Comparison of ENCODE assay signal across 1 cellular context in the genomic region with DNA sequence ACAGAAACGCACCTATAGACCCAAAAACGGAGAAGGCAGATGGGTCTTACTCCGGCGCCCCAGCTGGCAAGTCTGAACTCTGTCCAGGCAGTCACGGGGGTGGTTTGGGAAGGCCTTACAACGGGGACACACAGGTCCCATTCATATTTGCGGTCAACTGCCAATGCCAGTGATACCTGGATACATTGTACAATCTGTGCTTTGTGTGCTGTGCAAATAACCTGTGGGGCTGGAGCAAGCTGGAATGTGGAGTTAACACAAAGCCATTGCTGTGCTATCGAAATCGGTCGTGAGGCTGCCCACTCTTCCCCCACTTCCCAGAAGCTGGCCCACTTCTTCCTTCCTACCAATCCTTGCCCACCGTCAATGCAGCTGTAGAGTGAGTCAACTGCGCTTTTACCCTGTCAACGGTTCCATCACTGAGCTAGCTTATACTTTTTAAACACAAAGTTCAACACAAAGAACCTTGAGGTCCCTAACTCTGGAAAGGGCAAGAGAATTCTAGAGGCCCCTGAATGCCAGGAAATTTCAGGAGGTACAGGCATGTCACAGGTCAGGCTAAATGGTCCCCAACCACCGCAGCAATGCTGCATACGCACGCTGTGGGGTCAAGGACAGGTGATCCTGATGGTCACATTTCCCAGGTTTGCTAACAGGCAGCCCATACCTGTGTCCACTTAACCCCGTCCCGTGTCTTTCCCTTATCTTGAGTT.
A peak's percentile ranks its signal among the peaks of the same experiment; 100 is the strongest.
TF ChIP-seq lines count a peak whose summit lies in the region.

No MANE protein-coding gene starts in this region.

TF ChIP-seq in HepG2, 621 proteins besides CTCF, POLR2A, EP300 and RAD21 (continued from another document and continues in another):
- TF ChIP-seq, protein P1, sequence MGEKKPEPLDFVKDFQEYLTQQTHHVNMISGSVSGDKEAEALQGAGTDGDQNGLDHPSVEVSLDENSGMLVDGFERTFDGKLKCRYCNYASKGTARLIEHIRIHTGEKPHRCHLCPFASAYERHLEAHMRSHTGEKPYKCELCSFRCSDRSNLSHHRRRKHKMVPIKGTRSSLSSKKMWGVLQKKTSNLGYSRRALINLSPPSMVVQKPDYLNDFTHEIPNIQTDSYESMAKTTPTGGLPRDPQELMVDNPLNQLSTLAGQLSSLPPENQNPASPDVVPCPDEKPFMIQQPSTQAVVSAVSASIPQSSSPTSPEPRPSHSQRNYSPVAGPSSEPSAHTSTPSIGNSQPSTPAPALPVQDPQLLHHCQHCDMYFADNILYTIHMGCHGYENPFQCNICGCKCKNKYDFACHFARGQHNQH (CRISPR knock-in tag; IDR thresholded peaks at IDR 0.05) = no peak
- TF ChIP-seq MZF1 (CRISPR knock-in tag; IDR thresholded peaks at IDR 0.05; ENCODE audit: borderline replicate concordance) = no peak
- TF ChIP-seq, protein P2, sequence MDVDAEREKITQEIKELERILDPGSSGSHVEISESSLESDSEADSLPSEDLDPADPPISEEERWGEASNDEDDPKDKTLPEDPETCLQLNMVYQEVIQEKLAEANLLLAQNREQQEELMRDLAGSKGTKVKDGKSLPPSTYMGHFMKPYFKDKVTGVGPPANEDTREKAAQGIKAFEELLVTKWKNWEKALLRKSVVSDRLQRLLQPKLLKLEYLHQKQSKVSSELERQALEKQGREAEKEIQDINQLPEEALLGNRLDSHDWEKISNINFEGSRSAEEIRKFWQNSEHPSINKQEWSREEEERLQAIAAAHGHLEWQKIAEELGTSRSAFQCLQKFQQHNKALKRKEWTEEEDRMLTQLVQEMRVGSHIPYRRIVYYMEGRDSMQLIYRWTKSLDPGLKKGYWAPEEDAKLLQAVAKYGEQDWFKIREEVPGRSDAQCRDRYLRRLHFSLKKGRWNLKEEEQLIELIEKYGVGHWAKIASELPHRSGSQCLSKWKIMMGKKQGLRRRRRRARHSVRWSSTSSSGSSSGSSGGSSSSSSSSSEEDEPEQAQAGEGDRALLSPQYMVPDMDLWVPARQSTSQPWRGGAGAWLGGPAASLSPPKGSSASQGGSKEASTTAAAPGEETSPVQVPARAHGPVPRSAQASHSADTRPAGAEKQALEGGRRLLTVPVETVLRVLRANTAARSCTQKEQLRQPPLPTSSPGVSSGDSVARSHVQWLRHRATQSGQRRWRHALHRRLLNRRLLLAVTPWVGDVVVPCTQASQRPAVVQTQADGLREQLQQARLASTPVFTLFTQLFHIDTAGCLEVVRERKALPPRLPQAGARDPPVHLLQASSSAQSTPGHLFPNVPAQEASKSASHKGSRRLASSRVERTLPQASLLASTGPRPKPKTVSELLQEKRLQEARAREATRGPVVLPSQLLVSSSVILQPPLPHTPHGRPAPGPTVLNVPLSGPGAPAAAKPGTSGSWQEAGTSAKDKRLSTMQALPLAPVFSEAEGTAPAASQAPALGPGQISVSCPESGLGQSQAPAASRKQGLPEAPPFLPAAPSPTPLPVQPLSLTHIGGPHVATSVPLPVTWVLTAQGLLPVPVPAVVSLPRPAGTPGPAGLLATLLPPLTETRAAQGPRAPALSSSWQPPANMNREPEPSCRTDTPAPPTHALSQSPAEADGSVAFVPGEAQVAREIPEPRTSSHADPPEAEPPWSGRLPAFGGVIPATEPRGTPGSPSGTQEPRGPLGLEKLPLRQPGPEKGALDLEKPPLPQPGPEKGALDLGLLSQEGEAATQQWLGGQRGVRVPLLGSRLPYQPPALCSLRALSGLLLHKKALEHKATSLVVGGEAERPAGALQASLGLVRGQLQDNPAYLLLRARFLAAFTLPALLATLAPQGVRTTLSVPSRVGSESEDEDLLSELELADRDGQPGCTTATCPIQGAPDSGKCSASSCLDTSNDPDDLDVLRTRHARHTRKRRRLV (CRISPR knock-in tag; IDR thresholded peaks at IDR 0.05) = peak; percentile 77; the same call in 1 of the 2 replicates
- peak; percentile 82; the same call in 1 of the 2 replicates for TF ChIP-seq ZNF614 (CRISPR knock-in tag; IDR thresholded peaks at IDR 0.05; ENCODE audit: borderline replicate concordance)
- peak; percentile 40; the same call in 1 of the 2 replicates for TF ChIP-seq ZNF607 (CRISPR knock-in tag; IDR thresholded peaks at IDR 0.05; ENCODE audit: borderline replicate concordance)
- TF ChIP-seq, protein P3, sequence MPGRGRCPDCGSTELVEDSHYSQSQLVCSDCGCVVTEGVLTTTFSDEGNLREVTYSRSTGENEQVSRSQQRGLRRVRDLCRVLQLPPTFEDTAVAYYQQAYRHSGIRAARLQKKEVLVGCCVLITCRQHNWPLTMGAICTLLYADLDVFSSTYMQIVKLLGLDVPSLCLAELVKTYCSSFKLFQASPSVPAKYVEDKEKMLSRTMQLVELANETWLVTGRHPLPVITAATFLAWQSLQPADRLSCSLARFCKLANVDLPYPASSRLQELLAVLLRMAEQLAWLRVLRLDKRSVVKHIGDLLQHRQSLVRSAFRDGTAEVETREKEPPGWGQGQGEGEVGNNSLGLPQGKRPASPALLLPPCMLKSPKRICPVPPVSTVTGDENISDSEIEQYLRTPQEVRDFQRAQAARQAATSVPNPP (CRISPR knock-in tag; IDR thresholded peaks at IDR 0.05) = no peak
- 0 out of 2 replicates have a peak, but pooled peaks have one; percentile 40 for TF ChIP-seq ZNF264 (CRISPR knock-in tag; IDR thresholded peaks at IDR 0.05)
- TF ChIP-seq, protein P4, sequence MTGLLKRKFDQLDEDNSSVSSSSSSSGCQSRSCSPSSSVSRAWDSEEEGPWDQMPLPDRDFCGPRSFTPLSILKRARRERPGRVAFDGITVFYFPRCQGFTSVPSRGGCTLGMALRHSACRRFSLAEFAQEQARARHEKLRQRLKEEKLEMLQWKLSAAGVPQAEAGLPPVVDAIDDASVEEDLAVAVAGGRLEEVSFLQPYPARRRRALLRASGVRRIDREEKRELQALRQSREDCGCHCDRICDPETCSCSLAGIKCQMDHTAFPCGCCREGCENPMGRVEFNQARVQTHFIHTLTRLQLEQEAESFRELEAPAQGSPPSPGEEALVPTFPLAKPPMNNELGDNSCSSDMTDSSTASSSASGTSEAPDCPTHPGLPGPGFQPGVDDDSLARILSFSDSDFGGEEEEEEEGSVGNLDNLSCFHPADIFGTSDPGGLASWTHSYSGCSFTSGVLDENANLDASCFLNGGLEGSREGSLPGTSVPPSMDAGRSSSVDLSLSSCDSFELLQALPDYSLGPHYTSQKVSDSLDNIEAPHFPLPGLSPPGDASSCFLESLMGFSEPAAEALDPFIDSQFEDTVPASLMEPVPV (CRISPR knock-in tag; IDR thresholded peaks at IDR 0.05) = no peak
- TF ChIP-seq CHD2 (IDR thresholded peaks at IDR 0.05; ENCODE audit: low read depth, low read length) = no peak; the same call in 1 of the 2 replicates
- peak; percentile 5; the same call in 1 of the 2 replicates for TF ChIP-seq PPARG (CRISPR knock-in tag; conservative IDR thresholded peaks at IDR 0.05)
- peak; percentile 78; the same call in 1 of the 2 replicates for TF ChIP-seq IRF2 (CRISPR knock-in tag; IDR thresholded peaks at IDR 0.05)
- no peak for TF ChIP-seq HNRNPK (IDR thresholded peaks at IDR 0.05; ENCODE audit: low read depth, low read length, poor library complexity, severe bottlenecking)
- TF ChIP-seq RFX3 (CRISPR knock-in tag; IDR thresholded peaks at IDR 0.05) = no peak
- TF ChIP-seq KLF15 (CRISPR knock-in tag; IDR thresholded peaks at IDR 0.05; ENCODE audit: borderline replicate concordance) = no peak
- TF ChIP-seq, protein P5, sequence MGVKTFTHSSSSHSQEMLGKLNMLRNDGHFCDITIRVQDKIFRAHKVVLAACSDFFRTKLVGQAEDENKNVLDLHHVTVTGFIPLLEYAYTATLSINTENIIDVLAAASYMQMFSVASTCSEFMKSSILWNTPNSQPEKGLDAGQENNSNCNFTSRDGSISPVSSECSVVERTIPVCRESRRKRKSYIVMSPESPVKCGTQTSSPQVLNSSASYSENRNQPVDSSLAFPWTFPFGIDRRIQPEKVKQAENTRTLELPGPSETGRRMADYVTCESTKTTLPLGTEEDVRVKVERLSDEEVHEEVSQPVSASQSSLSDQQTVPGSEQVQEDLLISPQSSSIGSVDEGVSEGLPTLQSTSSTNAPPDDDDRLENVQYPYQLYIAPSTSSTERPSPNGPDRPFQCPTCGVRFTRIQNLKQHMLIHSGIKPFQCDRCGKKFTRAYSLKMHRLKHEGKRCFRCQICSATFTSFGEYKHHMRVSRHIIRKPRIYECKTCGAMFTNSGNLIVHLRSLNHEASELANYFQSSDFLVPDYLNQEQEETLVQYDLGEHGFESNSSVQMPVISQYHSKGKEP (CRISPR knock-in tag; IDR thresholded peaks at IDR 0.05) = peak; percentile 28; the same call in 1 of the 2 replicates
- no peak; the same call in 1 of the 2 replicates for TF ChIP-seq PRMT3 (CRISPR knock-in tag; IDR thresholded peaks at IDR 0.05; ENCODE audit: borderline replicate concordance, low read depth)
- TF ChIP-seq, protein P6, sequence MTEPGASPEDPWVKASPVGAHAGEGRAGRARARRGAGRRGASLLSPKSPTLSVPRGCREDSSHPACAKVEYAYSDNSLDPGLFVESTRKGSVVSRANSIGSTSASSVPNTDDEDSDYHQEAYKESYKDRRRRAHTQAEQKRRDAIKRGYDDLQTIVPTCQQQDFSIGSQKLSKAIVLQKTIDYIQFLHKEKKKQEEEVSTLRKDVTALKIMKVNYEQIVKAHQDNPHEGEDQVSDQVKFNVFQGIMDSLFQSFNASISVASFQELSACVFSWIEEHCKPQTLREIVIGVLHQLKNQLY (CRISPR knock-in tag; IDR thresholded peaks at IDR 0.05) = no peak; the same call in none of the 2 replicates
- no peak for TF ChIP-seq IKZF1 (IDR thresholded peaks at IDR 0.05)
- TF ChIP-seq ZNF790 (CRISPR knock-in tag; IDR thresholded peaks at IDR 0.05; ENCODE audit: borderline replicate concordance) = no peak
- TF ChIP-seq, protein P7, sequence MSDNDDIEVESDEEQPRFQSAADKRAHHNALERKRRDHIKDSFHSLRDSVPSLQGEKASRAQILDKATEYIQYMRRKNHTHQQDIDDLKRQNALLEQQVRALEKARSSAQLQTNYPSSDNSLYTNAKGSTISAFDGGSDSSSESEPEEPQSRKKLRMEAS (IDR thresholded peaks at IDR 0.05) = peak; percentile 70
- TF ChIP-seq CBX2 (IDR thresholded peaks at IDR 0.05; ENCODE audit: low read depth, low read length) = no peak
- TF ChIP-seq CBX2 (CRISPR knock-in tag; IDR thresholded peaks at IDR 0.05; ENCODE audit: low read depth) = no peak
- TF ChIP-seq, protein P8, sequence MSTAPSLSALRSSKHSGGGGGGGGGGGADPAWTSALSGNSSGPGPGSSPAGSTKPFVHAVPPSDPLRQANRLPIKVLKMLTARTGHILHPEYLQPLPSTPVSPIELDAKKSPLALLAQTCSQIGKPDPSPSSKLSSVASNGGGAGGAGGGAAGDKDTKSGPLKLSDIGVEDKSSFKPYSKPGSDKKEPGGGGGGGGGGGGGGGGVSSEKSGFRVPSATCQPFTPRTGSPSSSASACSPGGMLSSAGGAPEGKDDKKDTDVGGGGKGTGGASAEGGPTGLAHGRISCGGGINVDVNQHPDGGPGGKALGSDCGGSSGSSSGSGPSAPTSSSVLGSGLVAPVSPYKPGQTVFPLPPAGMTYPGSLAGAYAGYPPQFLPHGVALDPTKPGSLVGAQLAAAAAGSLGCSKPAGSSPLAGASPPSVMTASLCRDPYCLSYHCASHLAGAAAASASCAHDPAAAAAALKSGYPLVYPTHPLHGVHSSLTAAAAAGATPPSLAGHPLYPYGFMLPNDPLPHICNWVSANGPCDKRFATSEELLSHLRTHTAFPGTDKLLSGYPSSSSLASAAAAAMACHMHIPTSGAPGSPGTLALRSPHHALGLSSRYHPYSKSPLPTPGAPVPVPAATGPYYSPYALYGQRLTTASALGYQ (CRISPR knock-in tag; IDR thresholded peaks at IDR 0.05) = peak; percentile 89; the same call in 1 of the 2 replicates
- TF ChIP-seq ONECUT2 (CRISPR knock-in tag; IDR thresholded peaks at IDR 0.05) = peak; percentile 51; the same call in 1 of the 2 replicates
- TF ChIP-seq, protein P9, sequence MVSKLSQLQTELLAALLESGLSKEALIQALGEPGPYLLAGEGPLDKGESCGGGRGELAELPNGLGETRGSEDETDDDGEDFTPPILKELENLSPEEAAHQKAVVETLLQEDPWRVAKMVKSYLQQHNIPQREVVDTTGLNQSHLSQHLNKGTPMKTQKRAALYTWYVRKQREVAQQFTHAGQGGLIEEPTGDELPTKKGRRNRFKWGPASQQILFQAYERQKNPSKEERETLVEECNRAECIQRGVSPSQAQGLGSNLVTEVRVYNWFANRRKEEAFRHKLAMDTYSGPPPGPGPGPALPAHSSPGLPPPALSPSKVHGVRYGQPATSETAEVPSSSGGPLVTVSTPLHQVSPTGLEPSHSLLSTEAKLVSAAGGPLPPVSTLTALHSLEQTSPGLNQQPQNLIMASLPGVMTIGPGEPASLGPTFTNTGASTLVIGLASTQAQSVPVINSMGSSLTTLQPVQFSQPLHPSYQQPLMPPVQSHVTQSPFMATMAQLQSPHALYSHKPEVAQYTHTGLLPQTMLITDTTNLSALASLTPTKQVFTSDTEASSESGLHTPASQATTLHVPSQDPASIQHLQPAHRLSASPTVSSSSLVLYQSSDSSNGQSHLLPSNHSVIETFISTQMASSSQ (IDR thresholded peaks at IDR 0.05; ENCODE audit: low read depth) = peak; percentile 63; the same call in 1 of the 2 replicates
- TF ChIP-seq, protein P9 (CRISPR knock-in tag; IDR thresholded peaks at IDR 0.05; ENCODE audit: borderline replicate concordance) = peak; percentile 92
- TF ChIP-seq PHF20 (CRISPR knock-in tag; IDR thresholded peaks at IDR 0.05) = peak; percentile 35; the same call in 1 of the 2 replicates
- 0 out of 2 replicates have a peak, but pooled peaks have one; percentile 16 for TF ChIP-seq RBAK (CRISPR knock-in tag; IDR thresholded peaks at IDR 0.05)
- TF ChIP-seq, protein P10, sequence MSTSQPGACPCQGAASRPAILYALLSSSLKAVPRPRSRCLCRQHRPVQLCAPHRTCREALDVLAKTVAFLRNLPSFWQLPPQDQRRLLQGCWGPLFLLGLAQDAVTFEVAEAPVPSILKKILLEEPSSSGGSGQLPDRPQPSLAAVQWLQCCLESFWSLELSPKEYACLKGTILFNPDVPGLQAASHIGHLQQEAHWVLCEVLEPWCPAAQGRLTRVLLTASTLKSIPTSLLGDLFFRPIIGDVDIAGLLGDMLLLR (CRISPR knock-in tag; IDR thresholded peaks at IDR 0.05) = no peak
- TF ChIP-seq ZNF354B (CRISPR knock-in tag; IDR thresholded peaks at IDR 0.05) = no peak
- TF ChIP-seq SAFB2 (CRISPR knock-in tag; IDR thresholded peaks at IDR 0.05; ENCODE audit: borderline replicate concordance, low read depth) = peak; percentile 25; the same call in 1 of the 2 replicates
- TF ChIP-seq ZNF331 (CRISPR knock-in tag; IDR thresholded peaks at IDR 0.05) = peak; percentile 67
- peak; percentile 89 for TF ChIP-seq ZNF292 (CRISPR knock-in tag; IDR thresholded peaks at IDR 0.05; ENCODE audit: borderline replicate concordance, low read depth)
- no peak for TF ChIP-seq ZNF468 (CRISPR knock-in tag; IDR thresholded peaks at IDR 0.05)
- TF ChIP-seq TP53 (CRISPR knock-in tag; conservative IDR thresholded peaks at IDR 0.05) = peak; percentile 93
- peak; percentile 95 for TF ChIP-seq SALL1 (CRISPR knock-in tag; IDR thresholded peaks at IDR 0.05)
- peak; percentile 74; the same call in 1 of the 2 replicates for TF ChIP-seq JUNB (CRISPR knock-in tag; IDR thresholded peaks at IDR 0.05; ENCODE audit: borderline replicate concordance)
